In genomic region chr4:2799444-2799911, GRCh38 we compare ENCODE assay signal across 8 cellular contexts. TPM values are rescaled to one million over a fixed set of nuclear protein-coding genes. Genes with fewer than 3 reads are reported as not detected.
A peak's percentile ranks its signal among the peaks of the same experiment; 100 is the strongest.
DNase-seq lines count a peak whose midpoint lies in the region; ATAC-seq, FAIRE-seq and TF ChIP-seq lines count a peak whose summit lies in the region.

No MANE protein-coding gene starts in this region.

- ATAC-seq in GM12878: no peak
- ATAC-seq in mucosa of descending colon: no peak
- no peak for ATAC-seq in HG03135 (IDR thresholded peaks at IDR 0.05; ENCODE audit: unreplicated experiment)

- H3K36me3 Mint-ChIP-seq in MCF 10A (ENCODE audit: insufficient read depth, unreplicated experiment): no peaks in the 10 kb centered on the region

- in situ Hi-C loops in mammary epithelial cell (cut with MboI; ENCODE audit: low sequenced_read_pairs in 2 of 2) (no loop called here), GM12878 (cut with MboI) (no loop called here)

- no peak overlapping the region for H3K27ac Mint-ChIP-seq in MCF 10A (ENCODE audit: low read depth, unreplicated experiment)

- H2AFZ ChIP-seq in mammary epithelial cell (ENCODE audit: low read depth, low read length) (no peak overlapping the region), GM12878 (ENCODE audit: control insufficient read depth, low read depth, low read length) (no peak overlapping the region)

- BruUV-seq in MCF 10A (replicated peaks; lab: Mats Ljungman, UMichigan) (no TSS peak), mammary epithelial cell (replicated peaks; lab: Mats Ljungman, UMichigan) (no TSS peak), GM12878 (replicated peaks; lab: Mats Ljungman, UMichigan) (TSS peak; percentile 56)

- no peak for TF ChIP-seq RAD21 in GM12878 (IDR thresholded peaks at IDR 0.05; ENCODE audit: insufficient read depth, low read depth, low read length)

- dilution Hi-C loops in mammary epithelial cell (cut with HindIII; ENCODE audit: low sequenced_read_pairs): no loop called here

- RAD21 ChIA-PET in GM12878 (lab: Charles Lee; ENCODE audit: unreplicated experiment): interaction anchor here (1.0 to 5.4 kb wide), 4 partner anchors 13 to 62 kb away, joined by 3 to 43 read pairs (median 5); no protein-coding TSS in a partner anchor

- peaks cover 66% of the 10 kb centered on the region for H3K4me1 Mint-ChIP-seq in MCF 10A (ENCODE audit: insufficient read depth, unreplicated experiment)

- H3K27ac ChIP-seq in mammary epithelial cell (ENCODE audit: insufficient read depth, low read depth, low read length) (no peak overlapping the region), GM12878 (ENCODE audit: control insufficient read depth, insufficient read depth) (peak overlapping the region; percentile 57), vagina (peak overlapping the region; percentile 90)

- CTCF ChIA-PET in MCF 10A (lab: Yijun Ruan, JAX): interaction anchor here (0.6 kb wide), 2 partner anchors 14 to 35 kb away, joined by 3 read pairs; no protein-coding TSS in a partner anchor
- CTCF ChIA-PET in mammary epithelial cell (lab: Charles Lee; ENCODE audit: low non-redundant PET): no interaction called here
- CTCF ChIA-PET in GM12878 (lab: Yijun Ruan, JAX): interaction anchor here (1.7 to 4.5 kb wide), 3 partner anchors 12 to 40 kb away, joined by 3 to 17 read pairs (median 8); no protein-coding TSS in a partner anchor

- no peaks in the 10 kb centered on the region for H3K9me3 Mint-ChIP-seq in MCF 10A (ENCODE audit: unreplicated experiment)

- H3K4me1 ChIP-seq in mammary epithelial cell (ENCODE audit: insufficient read depth, low read length): peaks cover 25% of the 10 kb centered on the region
- peaks cover 54% of the 10 kb centered on the region for H3K4me1 ChIP-seq in GM12878 (ENCODE audit: control insufficient read depth, insufficient read depth, low read length)
- peaks cover 76% of the 10 kb centered on the region for H3K4me1 ChIP-seq in mucosa of descending colon (ENCODE audit: low read depth)
- H3K4me1 ChIP-seq in vagina: peaks cover 98% of the 10 kb centered on the region

- H3K4me2 ChIP-seq in mammary epithelial cell (ENCODE audit: insufficient read depth, low read depth, low read length) (no peak overlapping the region), GM12878 (ENCODE audit: control insufficient read depth, insufficient read depth) (peak overlapping the region; percentile 60)

- TF ChIP-seq EP300 in GM12878 (IDR thresholded peaks at IDR 0.05; ENCODE audit: borderline replicate concordance in 1 of 2, control insufficient read depth in 1 of 2, low read depth in 2 of 2, low read length in 2 of 2): no peak

- no peaks in the 10 kb centered on the region for H3K9me3 ChIP-seq in mammary epithelial cell (replicated peaks; ENCODE audit: insufficient read depth, low read length)
- H3K9me3 ChIP-seq in GM12878 (replicated peaks; ENCODE audit: control insufficient read depth, insufficient read depth, low read length): no peaks in the 10 kb centered on the region
- H3K9me3 ChIP-seq in mucosa of descending colon: no peaks in the 10 kb centered on the region
- H3K9me3 ChIP-seq in vagina: no peaks in the 10 kb centered on the region

- H3K4me3 ChIP-seq in mammary epithelial cell (replicated peaks in 1 of 3; ENCODE audit: insufficient read depth in 1 of 3, low read depth in 2 of 3, low read length in 3 of 3) (no peak overlapping the region), GM12878 (peak overlapping the region; percentile 77), mucosa of descending colon (no peak overlapping the region), vagina (peak overlapping the region; percentile 3 to 21)

- H3K36me3 ChIP-seq in mammary epithelial cell (ENCODE audit: insufficient read depth, low read length): no peaks in the 10 kb centered on the region
- H3K36me3 ChIP-seq in GM12878 (ENCODE audit: control insufficient read depth in 2 of 2, insufficient read depth in 2 of 2, low read length in 1 of 2): no peaks in the 10 kb centered on the region; a peak in 1 of 4 replicates
- H3K36me3 ChIP-seq in mucosa of descending colon (ENCODE audit: low read depth): no peaks in the 10 kb centered on the region
- no peaks in the 10 kb centered on the region for H3K36me3 ChIP-seq in vagina

- POLR2A ChIA-PET in MCF 10A (lab: Yijun Ruan, JAX): interaction anchor here (1.3 to 3.7 kb wide), 2 partner anchors 43 to 136 kb away, joined by 5 to 19 read pairs; partner anchors contain the start of gene TNIP2
- POLR2A ChIA-PET in GM12878 (lab: Charles Lee): interaction anchor here (0.5 to 6.7 kb wide), 8 partner anchors 12 to 157 kb away, joined by 3 to 57 read pairs (median 4); partner anchors contain the start of gene TNIP2

- no peaks in the 10 kb centered on the region for H3K27me3 Mint-ChIP-seq in MCF 10A (ENCODE audit: insufficient read depth, unreplicated experiment)

- intact Hi-C loops in MCF 10A (cut with micrococcal nuclease) (no loop called here), mammary epithelial cell (cut with micrococcal nuclease) (no loop called here), GM12878 (cut with micrococcal nuclease; ENCODE audit: unreplicated experiment) (no loop called here), mucosa of descending colon (cut with DNase I, micrococcal nuclease) (no loop called here), vagina (cut with DNase I) (no loop called here)

- H3K27me3 ChIP-seq in mammary epithelial cell (ENCODE audit: insufficient read depth, low read length) (no peaks in the 10 kb centered on the region), GM12878 (replicated peaks in 1 of 2; ENCODE audit: control insufficient read depth in 2 of 2, insufficient read depth in 2 of 2, low read length in 1 of 2) (no peaks in the 10 kb centered on the region), vagina (no peaks in the 10 kb centered on the region)

- SMC1A ChIA-PET in GM12878 (lab: Charles Lee; ENCODE audit: uncharacterized antibody, unreplicated experiment): interaction anchor here (0.7 to 6.2 kb wide), 7 partner anchors 12 to 155 kb away, joined by 3 to 49 read pairs (median 4); no protein-coding TSS in a partner anchor

- FAIRE-seq in GM12878 (lab: Jason Lieb, UNC): no peak

- DNase-seq in MCF 10A (ENCODE audit: unreplicated experiment) (no peak), mammary epithelial cell (no peak), GM12878 (ENCODE audit: low read depth, low spot score) (no peak), mucosa of descending colon (peak; percentile 19 to 64 (median 50)), vagina (ENCODE audit: extremely low spot score in 2 of 2) (no peak), iPS-NIHi11 (ENCODE audit: low spot score) (no peak)
- DNase-seq in effector CD4-positive, alpha-beta T cell: no peak

- WGBS in mammary epithelial cell (ENCODE audit: low coverage, missing lambda C conversion rate): no CpG with 5 or more reads among the region's 10 CpGs
- WGBS in GM12878 (ENCODE audit: insufficient coverage, insufficient replicate concordance, low lambda C conversion rate, missing lambda C conversion rate): 13% methylated on average over 10 of the region's 10 CpGs

- TF ChIP-seq POLR2A in GM12878 (IDR thresholded peaks at IDR 0.05; ENCODE audit: low read depth, low read length): no peak
- no peak for TF ChIP-seq POLR2A in vagina (IDR thresholded peaks at IDR 0.05)

- H3K79me2 ChIP-seq in mammary epithelial cell (ENCODE audit: insufficient read depth, low read length) (no peaks in the 10 kb centered on the region), GM12878 (ENCODE audit: control insufficient read depth, insufficient read depth, low read length) (peaks cover 39% of the 10 kb centered on the region)

- peak overlapping the region; percentile 26 for H3K4me3 Mint-ChIP-seq in MCF 10A (ENCODE audit: unreplicated experiment)

- no peaks in the 10 kb centered on the region for H4K20me1 ChIP-seq in mammary epithelial cell (ENCODE audit: insufficient read depth, low read length)
- H4K20me1 ChIP-seq in GM12878 (ENCODE audit: control insufficient read depth, insufficient read depth): no peaks in the 10 kb centered on the region

- H3K9ac ChIP-seq in mammary epithelial cell (ENCODE audit: insufficient read depth, low read length): no peak overlapping the region
- peak overlapping the region; percentile 44 for H3K9ac ChIP-seq in GM12878 (ENCODE audit: control insufficient read depth, insufficient read depth, low read length)

- TF ChIP-seq CTCF in MCF 10A (IDR thresholded peaks at IDR 0.05; ENCODE audit: unreplicated experiment): no peak
- no peak for TF ChIP-seq CTCF in mammary epithelial cell (conservative IDR thresholded peaks at IDR 0.05 in 1 of 2, IDR thresholded peaks at IDR 0.05 in 1 of 2; ENCODE audit: extremely low read depth in 1 of 2, insufficient read depth in 1 of 2, low read depth in 1 of 2, low read length in 2 of 2)
- no peak for TF ChIP-seq CTCF in GM12878 (IDR thresholded peaks at IDR 0.05 in 2 of 3, conservative IDR thresholded peaks at IDR 0.05 in 1 of 3; ENCODE audit: control insufficient read depth in 2 of 3, extremely low read depth in 1 of 3, insufficient read depth in 1 of 3, low read depth in 3 of 3, low read length in 3 of 3)
- TF ChIP-seq CTCF in mucosa of descending colon (IDR thresholded peaks at IDR 0.05): no peak
- TF ChIP-seq CTCF in vagina (IDR thresholded peaks at IDR 0.05): no peak

RNA-seq across cellular contexts. Expression of gene SH3BP2, which starts 6.6 kb away (rescaled TPM):
- total RNA-seq in MCF 10A (2022): 48.4 and 57.9 TPM in 2 replicates
- 10 to 100 TPM; 14.4 to 26.7 TPM for total RNA-seq in mammary epithelial cell
- polyA plus RNA-seq in mammary epithelial cell: 8.4 TPM
- 12.4 TPM for polyA minus RNA-seq in mammary epithelial cell
- 275 and 349 TPM in 2 replicates for total RNA-seq in GM12878 (2013; cell fraction: nucleolus; rRNA removed)
- 35.5 and 40.9 TPM in 2 replicates for total RNA-seq in GM12878 (2014; rRNA removed)
- 17.5 and 19.0 TPM in 2 replicates for total RNA-seq in GM12878 (2014; rRNA removed; fragmentation: Illumina TruSeq; extraction: Trizol)
- total RNA-seq in GM12878 (2021): 51.1 and 61.8 TPM in 2 replicates
- polyA plus RNA-seq in GM12878 (2011; ENCODE audit: low read depth): 9.0 TPM
- 18.0 and 37.1 TPM in 2 replicates for polyA plus RNA-seq in GM12878 (2011; rRNA removed)
- polyA plus RNA-seq in GM12878 (2011; cell fraction: cytosol; rRNA removed): 35.7 and 42.6 TPM in 2 replicates
- polyA plus RNA-seq in GM12878 (2011; cell fraction: nucleus; rRNA removed): 270 and 290 TPM in 2 replicates
- 30.0 and 35.3 TPM in 2 replicates for polyA plus RNA-seq in GM12878 (2012)
- polyA plus RNA-seq in GM12878 (2014; fragmentation: Illumina TruSeq; extraction: Trizol): 7.8 and 18.3 TPM in 2 replicates
- polyA plus RNA-seq in GM12878 (2014; fragmentation: Nextera tagmentation; extraction: Ambion mirVana): 1 to 10 TPM; 1.1 TPM
- 54.7 and 57.8 TPM in 2 replicates for polyA plus RNA-seq in GM12878 (2014; rRNA removed)
- 10 to 100 TPM; 23.0 to 24.8 TPM for polyA plus RNA-seq in GM12878 (2016; fragmentation: Nextera tagmentation; extraction: Ambion mirVana)
- polyA minus RNA-seq in GM12878 (2011; rRNA and poly(A)+ RNA removed): 72.7 and 138 TPM in 2 replicates
- polyA minus RNA-seq in GM12878 (2011; cell fraction: cytosol; rRNA and poly(A)+ RNA removed): 8.9 and 18.7 TPM in 2 replicates
- polyA minus RNA-seq in GM12878 (2011; cell fraction: nucleus; rRNA and poly(A)+ RNA removed): 47.3 and 86.5 TPM in 2 replicates
- 10 to 100 TPM; 48.1 to 75.3 (median 73.0) TPM for total RNA-seq in mucosa of descending colon
- 102 TPM for total RNA-seq in vagina

RNA-seq across cellular contexts. Expression of gene TNIP2, which starts 43.3 kb away (rescaled TPM):
- total RNA-seq in MCF 10A (2022) (40.5 and 46.1 TPM in 2 replicates), mammary epithelial cell (10 to 100 TPM; 21.8 to 32.5 TPM), GM12878 (2014; rRNA removed) (55.0 and 59.8 TPM in 2 replicates), GM12878 (2014; rRNA removed; fragmentation: Illumina TruSeq; extraction: Trizol) (29.1 and 29.8 TPM in 2 replicates), GM12878 (2021) (62.9 and 64.8 TPM in 2 replicates), mucosa of descending colon (10 to 100 TPM; 50.3 to 51.5 (median 51.2) TPM), vagina (57.0 TPM)
- polyA plus RNA-seq in mammary epithelial cell (22.9 TPM), GM12878 (2011; rRNA removed) (27.9 and 42.0 TPM in 2 replicates), GM12878 (2014; fragmentation: Illumina TruSeq; extraction: Trizol) (7.1 and 21.4 TPM in 2 replicates), GM12878 (2014; fragmentation: Nextera tagmentation; extraction: Ambion mirVana) (1 to 10 TPM; 1.4 to 3.4 TPM), GM12878 (2014; rRNA removed) (64.9 and 68.5 TPM in 2 replicates), GM12878 (2016; fragmentation: Nextera tagmentation; extraction: Ambion mirVana) (10 to 100 TPM; 49.1 to 59.0 TPM)
- polyA minus RNA-seq in mammary epithelial cell: 10.9 TPM
- total RNA-seq in GM12878 (2013; cell fraction: nucleolus; rRNA removed): 48.2 and 58.3 TPM in 2 replicates
- polyA plus RNA-seq in GM12878 (2011; ENCODE audit: low read depth): 29.9 TPM
- polyA plus RNA-seq in GM12878 (2011; cell fraction: cytosol; rRNA removed): 41.0 and 63.7 TPM in 2 replicates
- polyA plus RNA-seq in GM12878 (2011; cell fraction: nucleus; rRNA removed): 126 and 142 TPM in 2 replicates
- 48.8 and 57.0 TPM in 2 replicates for polyA plus RNA-seq in GM12878 (2012)
- 19.1 and 31.1 TPM in 2 replicates for polyA minus RNA-seq in GM12878 (2011; rRNA and poly(A)+ RNA removed)
- 13.6 and 13.8 TPM in 2 replicates for polyA minus RNA-seq in GM12878 (2011; cell fraction: cytosol; rRNA and poly(A)+ RNA removed)
- 17.2 and 30.8 TPM in 2 replicates for polyA minus RNA-seq in GM12878 (2011; cell fraction: nucleus; rRNA and poly(A)+ RNA removed)

RNA-seq across cellular contexts. Expression of gene ADD1, which starts 44.2 kb away (rescaled TPM):
- total RNA-seq in MCF 10A (2022) (131 and 161 TPM in 2 replicates), mammary epithelial cell (100 to 1,000 TPM; 112 to 167 TPM), GM12878 (2014; rRNA removed) (128 and 136 TPM in 2 replicates), GM12878 (2014; rRNA removed; fragmentation: Illumina TruSeq; extraction: Trizol) (65.6 and 70.1 TPM in 2 replicates), GM12878 (2021) (182 and 183 TPM in 2 replicates), mucosa of descending colon (100 to 1,000 TPM; 201 to 373 (median 261) TPM), vagina (228 TPM)
- polyA plus RNA-seq in mammary epithelial cell (94.4 TPM), GM12878 (2011; rRNA removed) (75.4 and 93.5 TPM in 2 replicates), GM12878 (2014; fragmentation: Illumina TruSeq; extraction: Trizol) (97.2 and 107 TPM in 2 replicates), GM12878 (2014; fragmentation: Nextera tagmentation; extraction: Ambion mirVana) (10 to 100 TPM; 21.6 to 50.2 TPM), GM12878 (2014; rRNA removed) (113 and 126 TPM in 2 replicates), GM12878 (2016; fragmentation: Nextera tagmentation; extraction: Ambion mirVana) (100 to 1,000 TPM; 113 to 116 TPM)
- polyA minus RNA-seq in mammary epithelial cell: 232 TPM
- 321 and 355 TPM in 2 replicates for total RNA-seq in GM12878 (2013; cell fraction: nucleolus; rRNA removed)
- 61.6 TPM for polyA plus RNA-seq in GM12878 (2011; ENCODE audit: low read depth)
- 103 and 152 TPM in 2 replicates for polyA plus RNA-seq in GM12878 (2011; cell fraction: cytosol; rRNA removed)
- polyA plus RNA-seq in GM12878 (2011; cell fraction: nucleus; rRNA removed): 199 and 226 TPM in 2 replicates
- 119 and 148 TPM in 2 replicates for polyA plus RNA-seq in GM12878 (2012)
- polyA minus RNA-seq in GM12878 (2011; rRNA and poly(A)+ RNA removed): 79.6 and 95.6 TPM in 2 replicates
- 36.4 and 43.2 TPM in 2 replicates for polyA minus RNA-seq in GM12878 (2011; cell fraction: cytosol; rRNA and poly(A)+ RNA removed)
- 57.1 and 78.0 TPM in 2 replicates for polyA minus RNA-seq in GM12878 (2011; cell fraction: nucleus; rRNA and poly(A)+ RNA removed)

Comparison
In these comparisons a context has a peak if more than half of its experiments do, and no peak if none do; other contexts are left out.
1. DNase-seq: peak in mucosa of descending colon (3 of 3); none in MCF 10A (single experiment), mammary epithelial cell (single experiment), GM12878 (single experiment), vagina (0 of 2), iPS-NIHi11 (single experiment) and effector CD4-positive, alpha-beta T cell (single experiment).
2. H3K4me3 ChIP-seq: peak in GM12878 (single experiment) and vagina (2 of 2); none in mammary epithelial cell (0 of 3) and mucosa of descending colon (single experiment).